In genomic region chr3:108208831-108209230, GRCh38 we compare ENCODE assay signal across 11 cellular contexts. TPM values are rescaled to one million over a fixed set of nuclear protein-coding genes. Genes with fewer than 3 reads are reported as not detected.
A peak's percentile ranks its signal among the peaks of the same experiment; 100 is the strongest.
DNase-seq lines count a peak whose midpoint lies in the region; ATAC-seq and TF ChIP-seq lines count a peak whose summit lies in the region.
"Had no signal": no experiment of that assay in that cellular context is flagged by ENCODE, and none has a peak within 500 bp of the region (broad histone marks: within the 10 kb centered on the region; RNA-seq: fewer than 3 reads in every experiment).

No MANE protein-coding gene starts in this region.

- ATAC-seq in GM18867 (IDR thresholded peaks at IDR 0.05; ENCODE audit: unreplicated experiment) (peak; percentile 96), GM21423 (IDR thresholded peaks at IDR 0.05; ENCODE audit: unreplicated experiment) (peak; percentile 93), HG03064 (IDR thresholded peaks at IDR 0.05; ENCODE audit: low read depth, unreplicated experiment) (peak; percentile 68), esophagus mucosa (peak; percentile 44), PC-3 (no peak; the same call in 1 of the 2 replicates)

- no peak overlapping the region for H3K27ac ChIP-seq in mesenchymal stem cell (ENCODE audit: low read length, poor library complexity, severe bottlenecking)
- H3K27ac ChIP-seq in A673 (ENCODE audit: low read depth, low read length, poor library complexity, severe bottlenecking), result no peak overlapping the region
- H3K27ac ChIP-seq in PC-3 (ENCODE audit: low read length), result no peak overlapping the region

- H3K9ac ChIP-seq in mesenchymal stem cell (ENCODE audit: low read length) (no peak overlapping the region), PC-3 (ENCODE audit: low read length) (no peak overlapping the region)

- no peaks in the 10 kb centered on the region for H3K79me2 ChIP-seq in PC-3 (ENCODE audit: low read length)

- no peaks in the 10 kb centered on the region for H4K20me1 ChIP-seq in PC-3 (ENCODE audit: low read length)

- no peak overlapping the region for H2BK15ac ChIP-seq in mesenchymal stem cell (ENCODE audit: low read depth, poor library complexity, severe bottlenecking)

- no peak overlapping the region for H4K91ac ChIP-seq in mesenchymal stem cell (ENCODE audit: low read length)

- H3K9me3 ChIP-seq in mesenchymal stem cell (ENCODE audit: control insufficient read depth, low read length), result no peaks in the 10 kb centered on the region
- no peaks in the 10 kb centered on the region for H3K9me3 ChIP-seq in A673 (ENCODE audit: low read depth, low read length, poor library complexity, severe bottlenecking)
- H3K9me3 ChIP-seq in PC-3 (ENCODE audit: low read length), result no peaks in the 10 kb centered on the region
- H3K9me3 ChIP-seq: Caco-2 had no signal

- H2AK5ac ChIP-seq in mesenchymal stem cell (ENCODE audit: low read length, severe bottlenecking), result no peak overlapping the region

- H3K4me3 ChIP-seq in mesenchymal stem cell (ENCODE audit: insufficient read depth in 1 of 2, low read depth in 1 of 2, low read length in 2 of 2) (no peak overlapping the region), A673 (ENCODE audit: low read depth, low read length, poor library complexity, severe bottlenecking) (no peak overlapping the region), PC-3 (ENCODE audit: low read length) (no peak overlapping the region)

- peaks cover 8 to 60% of the 10 kb centered on the region in 2 experiments for H3K36me3 ChIP-seq in mesenchymal stem cell (ENCODE audit: control insufficient read depth in 1 of 2, insufficient read depth in 2 of 2, low read depth in 1 of 2, low read length in 2 of 2)
- peaks cover 7% of the 10 kb centered on the region for H3K36me3 ChIP-seq in A673 (ENCODE audit: insufficient read depth, low read length, poor library complexity, severe bottlenecking)
- H3K36me3 ChIP-seq in PC-3 (ENCODE audit: low read depth, low read length), result peaks cover 12% of the 10 kb centered on the region; the same call in 1 of the 2 replicates

- intact Hi-C loops in A673 (cut with micrococcal nuclease; ENCODE audit: unreplicated experiment), result no loop called here
- intact Hi-C loops in PC-3 (cut with micrococcal nuclease), result no loop called here

- H3K4me2 ChIP-seq in mesenchymal stem cell (ENCODE audit: low read length, poor library complexity, severe bottlenecking) (no peak overlapping the region), PC-3 (ENCODE audit: low read length) (no peak overlapping the region)

- TF ChIP-seq CTCF in A673 (conservative IDR thresholded peaks at IDR 0.05; ENCODE audit: low read depth, low read length) (no peak), PC-3 (conservative IDR thresholded peaks at IDR 0.05; ENCODE audit: low read depth, low read length) (no peak)

- no peak overlapping the region for H3K4ac ChIP-seq in mesenchymal stem cell (ENCODE audit: low read depth in 1 of 2, low read length in 2 of 2)

- H2BK12ac ChIP-seq in mesenchymal stem cell (ENCODE audit: low read length in 2 of 2), result no peak overlapping the region

- H2BK5ac ChIP-seq in mesenchymal stem cell (ENCODE audit: low read depth, low read length, poor library complexity, severe bottlenecking), result no peak overlapping the region

- H3K4me1 ChIP-seq in mesenchymal stem cell (ENCODE audit: control insufficient read depth, insufficient read depth, low read depth, low read length) (no peaks in the 10 kb centered on the region), A673 (ENCODE audit: insufficient read depth, low read length, poor library complexity, severe bottlenecking) (no peaks in the 10 kb centered on the region), PC-3 (ENCODE audit: insufficient read depth, low read length) (no peaks in the 10 kb centered on the region)
- H3K4me1 ChIP-seq: Caco-2 had no signal

- no peaks in the 10 kb centered on the region for H3K79me1 ChIP-seq in mesenchymal stem cell (replicated peaks; ENCODE audit: low read length, poor library complexity, severe bottlenecking)

- H2BK120ac ChIP-seq in mesenchymal stem cell (ENCODE audit: low read depth, low read length), result no peak overlapping the region

- no peaks in the 10 kb centered on the region for H3K9me2 ChIP-seq in PC-3 (replicated peaks; ENCODE audit: low read length)

- CTCF ChIA-PET in A673 (lab: Charles Lee), result no interaction called here
- CTCF ChIA-PET in PC-3 (lab: Charles Lee), result no interaction called here

- no peak overlapping the region for H3K14ac ChIP-seq in mesenchymal stem cell (ENCODE audit: low read length in 2 of 2)

- no peak overlapping the region for H4K8ac ChIP-seq in mesenchymal stem cell (ENCODE audit: low read length)

- no peak overlapping the region for H3K23ac ChIP-seq in mesenchymal stem cell (ENCODE audit: low read length in 2 of 2)

- WGBS in mesenchymal stem cell, result no CpG with 5 or more reads among the region's 1 CpG

- H3K27me3 ChIP-seq in mesenchymal stem cell (ENCODE audit: control insufficient read depth in 1 of 2, insufficient read depth in 1 of 2, low read length in 2 of 2) (no peaks in the 10 kb centered on the region), A673 (replicated peaks; ENCODE audit: insufficient read depth, low read depth, low read length, poor library complexity) (no peaks in the 10 kb centered on the region), PC-3 (ENCODE audit: low read length) (no peaks in the 10 kb centered on the region)

- no peaks in the 10 kb centered on the region for H3F3A ChIP-seq in PC-3 (ENCODE audit: low read length, unreplicated experiment)

- no peak overlapping the region for H3K18ac ChIP-seq in mesenchymal stem cell (ENCODE audit: low read depth in 1 of 2, low read length in 2 of 2)

- POLR2A ChIA-PET in A673 (lab: Charles Lee; ENCODE audit: low non-redundant PET), result no interaction called here
- POLR2A ChIA-PET in PC-3 (lab: Charles Lee; ENCODE audit: unreplicated experiment), result no interaction called here

- no peak overlapping the region for H2AFZ ChIP-seq in mesenchymal stem cell (ENCODE audit: low read depth, low read length)
- no peak overlapping the region for H2AFZ ChIP-seq in PC-3 (ENCODE audit: low read length)

- DNase-seq in mesenchymal stem cell, result no peak
- DNase-seq in A673 (ENCODE audit: low spot score), result no peak
- no peak for DNase-seq in PC-3
- DNase-seq in activated gamma-delta T cell (lab: John Stamatoyannopoulos, UW), result no peak
- DNase-seq: activated CD8-positive, alpha-beta memory T cell treated with anti-CD3 and anti-CD28 coated beads for 24 hours; Caco-2; retina had no signal

- no TSS peak for BruUV-seq in A673 (replicated peaks; lab: Mats Ljungman, UMichigan)
- no TSS peak for BruUV-seq in PC-3 (replicated peaks; lab: Mats Ljungman, UMichigan)

RNA-seq across cellular contexts. Expression of gene IFT57, which starts 13.4 kb away (rescaled TPM):
- total RNA-seq in esophagus mucosa, result 24.9 TPM
- polyA plus RNA-seq in mesenchymal stem cell (2013, experiment 1 of 2), result 29.6 TPM
- 31.0 TPM for polyA plus RNA-seq in mesenchymal stem cell (2013, experiment 2 of 2)
- total RNA-seq in A673 (2021), result 40.9 and 48.8 TPM in 2 replicates
- 46.0 and 54.0 TPM in 2 replicates for total RNA-seq in PC-3 (2014; rRNA removed)
